Comparison of ENCODE assay signal across 8 cellular contexts in the genomic region with DNA sequence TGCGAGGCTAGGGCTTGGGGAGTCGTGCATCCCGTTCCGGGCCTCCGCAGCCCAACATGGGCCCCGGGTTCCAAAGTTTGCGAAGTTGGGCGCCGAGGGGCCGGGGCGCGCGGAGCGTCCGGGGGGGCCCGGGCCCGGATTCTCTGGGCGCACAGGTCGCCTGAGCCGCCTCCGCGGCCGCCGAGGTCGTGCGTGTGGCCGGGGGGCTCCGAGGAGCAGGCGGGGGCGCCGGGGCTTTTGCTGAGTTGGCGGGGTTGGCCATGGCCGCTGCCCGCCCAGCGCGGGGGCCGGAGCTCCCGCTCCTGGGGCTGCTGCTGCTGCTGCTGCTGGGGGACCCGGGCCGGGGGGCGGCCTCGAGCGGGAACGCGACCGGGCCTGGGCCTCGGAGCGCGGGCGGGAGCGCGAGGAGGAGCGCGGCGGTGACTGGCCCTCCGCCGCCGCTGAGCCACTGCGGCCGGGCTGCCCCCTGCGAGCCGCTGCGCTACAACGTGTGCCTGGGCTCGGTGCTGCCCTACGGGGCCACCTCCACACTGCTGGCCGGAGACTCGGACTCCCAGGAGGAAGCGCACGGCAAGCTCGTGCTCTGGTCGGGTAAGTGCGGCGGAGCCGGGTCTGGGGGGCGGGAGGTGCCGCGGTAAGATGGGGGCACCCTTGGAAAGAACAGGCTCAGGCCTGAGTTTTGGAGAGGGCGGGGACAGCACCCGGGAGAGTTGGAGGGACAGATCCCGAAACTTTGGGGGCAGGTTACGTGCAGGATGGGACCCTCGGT. TPM values are rescaled to one million over a fixed set of nuclear protein-coding genes. Genes with fewer than 3 reads are reported as not detected.
DNase-seq lines count a peak whose midpoint lies in the region; ATAC-seq and TF ChIP-seq lines count a peak whose summit lies in the region.

No MANE protein-coding gene starts in this region.

- H3K27ac ChIP-seq in RWPE1 = peak overlapping the region; percentile 20

- no peak for TF ChIP-seq CTCF in RWPE1 (conservative IDR thresholded peaks at IDR 0.05; ENCODE audit: low read depth)
- no peak for TF ChIP-seq CTCF in fibroblast of pulmonary artery (IDR thresholded peaks at IDR 0.05; ENCODE audit: low read length, missing control alignments)
- no peak for TF ChIP-seq CTCF in omental fat pad (IDR thresholded peaks at IDR 0.05)

- H3K4me3 ChIP-seq in fibroblast of pulmonary artery (replicated peaks; ENCODE audit: low read depth, low read length) = peak overlapping the region; percentile 64

- CTCF ChIA-PET in RWPE1 (lab: Yijun Ruan, JAX) = interaction anchor here (0.6 kb wide), 1 partner anchor 1643 kb away, joined by 3 read pairs; no protein-coding TSS in a partner anchor

- peak; percentile 55 for ATAC-seq in omental fat pad (ENCODE audit: low FRiP score)
- no peak for ATAC-seq in GM19467 (IDR thresholded peaks at IDR 0.05; ENCODE audit: unreplicated experiment)

- POLR2A ChIA-PET in RWPE1 (lab: Yijun Ruan, JAX; ENCODE audit: low non-redundant PET) = interaction anchor here (0.6 kb wide), 1 partner anchor 17 kb away, joined by 3 read pairs; no protein-coding TSS in a partner anchor

- DNase-seq in NCI-H1417 (lab: John Stamatoyannopoulos, UW) (peak in 2 of 3 experiments; percentile 35 to 51), NCI-H1417 treated with DMSO at 0.1 percent for 48 hours (lab: John Stamatoyannopoulos, UW) (no peak), RWPE1 (ENCODE audit: low spot score) (no peak), fibroblast of pulmonary artery (ENCODE audit: low read depth) (peak; percentile 24), omental fat pad (ENCODE audit: low spot score) (no peak), hepatic stellate cell (ENCODE audit: low spot score) (no peak), SKM-1 (lab: John Stamatoyannopoulos, UW; ENCODE audit: unreplicated experiment) (no peak)

RNA-seq across cellular contexts. Expression of gene SMO, which starts 0.6 kb away (rescaled TPM):
- 1 to 10 TPM; 3.1 to 7.7 (median 4.9) TPM for total RNA-seq in omental fat pad

RNA-seq across cellular contexts. Expression of gene AHCYL2, which starts 35.8 kb away (rescaled TPM):
- total RNA-seq in omental fat pad = 10 to 100 TPM; 10.9 to 19.4 (median 14.6) TPM

RNA-seq across cellular contexts. Expression of gene TSPAN33, which starts 44.6 kb away (rescaled TPM):
- total RNA-seq in omental fat pad = 1 to 10 TPM; 1.7 to 8.1 (median 7.0) TPM

Comparison
In these comparisons a context has a peak if more than half of its experiments do, and no peak if none do; other contexts are left out.
1. DNase-seq: peak in NCI-H1417 (2 of 3) and fibroblast of pulmonary artery (single experiment); none in NCI-H1417 treated with DMSO at 0.1 percent for 48 hours (single experiment), RWPE1 (single experiment), omental fat pad (single experiment), hepatic stellate cell (single experiment) and SKM-1 (single experiment).